In the genomic region with DNA sequence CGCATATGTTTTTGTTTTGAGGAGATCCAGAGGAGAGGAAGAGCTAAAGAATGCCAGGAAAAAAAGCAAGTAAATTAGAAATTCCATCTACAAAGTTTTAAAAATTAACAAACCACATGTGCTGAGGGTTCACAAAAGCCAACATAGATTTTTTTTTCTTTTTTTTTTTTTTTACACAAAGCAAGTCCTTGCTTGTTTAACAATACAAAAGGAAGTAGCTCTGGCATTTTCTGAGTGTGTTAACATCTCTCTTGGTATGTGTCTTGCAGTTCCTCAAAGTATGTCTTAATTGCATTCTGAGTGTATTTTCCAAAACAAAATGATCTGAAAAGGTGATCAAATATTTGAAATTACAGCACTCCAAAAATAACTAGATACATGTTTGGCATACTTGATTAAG, we compare ENCODE assay signal across 20 cellular contexts.
"Had no signal": no experiment of that assay in that cellular context is flagged by ENCODE, and none has a peak within 500 bp of the region (broad histone marks: within the 10 kb centered on the region; RNA-seq: fewer than 3 reads in every experiment).

No MANE protein-coding gene starts in this region.

- H3K4me2 ChIP-seq: neural progenitor cell had no signal

- H3K9ac ChIP-seq: neural progenitor cell had no signal

- ATAC-seq: naive thymus-derived CD4-positive, alpha-beta T cell had no signal

- H3K27ac ChIP-seq: dorsolateral prefrontal cortex, neural progenitor cell, prostate gland, right atrium auricular region, tibial artery had no signal

- H3K4me3 ChIP-seq: dorsolateral prefrontal cortex, neural progenitor cell, prostate gland, right atrium auricular region, tibial artery had no signal

- FAIRE-seq: frontal cortex, TTC549, urothelium cell line had no signal

- DNase-seq: activated B cell treated with CpG ODN at 0.5 μM for 24 hours; activated CD4-positive, alpha-beta memory T cell treated with anti-CD3 and anti-CD28 coated beads for 36 hours; activated CD4-positive, alpha-beta T cell treated with anti-CD3 and anti-CD28 coated beads for 4 hours; activated T-cell treated with anti-CD3 and anti-CD28 coated beads for 4 hours; caudate nucleus; dorsolateral prefrontal cortex; erythroblast; head of caudate nucleus; mesenchymal stem cell; naive thymus-derived CD4-positive, alpha-beta T cell; stimulated activated CD4-positive, alpha-beta T cell treated with anti-CD3 and anti-CD28 coated beads, Interleukin-2, amount 100 ng/mL, for 24 hours; stimulated activated naive CD4-positive, alpha-beta T cell treated with Interleukin-2 at 50 U/mL for 16 hours; substantia nigra; tibial artery had no signal

- H3K4me1 ChIP-seq: neural progenitor cell, prostate gland, right atrium auricular region, tibial artery had no signal

- H2AFZ ChIP-seq: neural progenitor cell had no signal

- H3K9me3 ChIP-seq: prostate gland, right atrium auricular region, tibial artery had no signal

- H3K27me3 ChIP-seq: dorsolateral prefrontal cortex, neural progenitor cell, right atrium auricular region, tibial artery had no signal

- H3K36me3 ChIP-seq: neural progenitor cell, prostate gland, right atrium auricular region, tibial artery had no signal
